ENCODE assay signal across 20 cellular contexts in the genomic region with DNA sequence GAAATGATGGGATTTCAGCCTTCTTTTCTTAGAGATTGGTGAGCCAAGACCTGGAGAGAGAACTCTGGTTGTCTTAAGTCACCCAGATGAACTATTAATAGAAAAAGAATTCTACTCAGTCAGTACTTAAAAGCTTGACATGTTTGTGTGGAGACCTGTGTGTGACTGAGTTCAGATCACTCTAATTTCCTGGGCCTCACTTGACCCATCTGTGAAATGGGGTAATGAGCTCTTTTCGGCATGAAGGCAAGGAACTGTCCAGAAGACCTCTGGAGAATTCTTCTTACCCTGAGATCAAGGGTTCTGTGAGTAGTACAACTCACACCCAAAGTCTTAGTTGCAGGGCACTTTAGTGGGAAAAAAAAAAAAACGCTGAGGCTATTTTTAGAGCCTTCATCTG.
"Had no signal": no experiment of that assay in that cellular context is flagged by ENCODE, and none has a peak within 500 bp of the region (broad histone marks: within the 10 kb centered on the region; RNA-seq: fewer than 3 reads in every experiment).

No MANE protein-coding gene starts in this region.

- H3K27ac ChIP-seq: brain microvascular endothelial cell, neural progenitor cell, spleen, WERI-Rb-1 had no signal

- H3K36me3 ChIP-seq: neural progenitor cell, spleen, WERI-Rb-1 had no signal

- H3K9me3 ChIP-seq: spleen had no signal

- DNase-seq: activated CD4-positive, alpha-beta T cell treated with anti-CD3 and anti-CD28 coated beads, Interleukin-2, amount 10 ng/mL, durations not matched to agents 7 days and 5 days; activated CD4-positive, CD25-positive, alpha-beta regulatory T cell treated with anti-CD3 and anti-CD28 coated beads, Interleukin-2, amount 50 U/mL, for 72 hours; activated CD8-positive, alpha-beta T cell treated with anti-CD3 and anti-CD28 coated beads, Interleukin-2, amount 10 ng/mL, durations not matched to agents 7 days and 5 days; aorta; brain microvascular endothelial cell; cortex of kidney; endodermal cell; kidney; naive thymus-derived CD8-positive, alpha-beta T cell; posterior cingulate gyrus; retina; spleen; stimulated activated CD4-positive, alpha-beta T cell treated with anti-CD3 and anti-CD28 coated beads, Interleukin-4, amount 100 ng/mL, for 24 hours; T-cell; trophoblast cell; WERI-Rb-1 had no signal

- H3K27me3 ChIP-seq: brain microvascular endothelial cell, neural progenitor cell, spleen had no signal

- H3K4me1 ChIP-seq: neural progenitor cell had no signal

- ATAC-seq: activated CD8-positive, alpha-beta T cell treated with anti-CD3 and anti-CD28 coated beads, Interleukin-2, amount 10 ng/mL, durations not matched to agents 7 days and 5 days; activated naive CD4-positive, alpha-beta T cell treated with anti-CD3 and anti-CD28 coated beads, Interleukin-2, amount 50 U/mL, for 72 hours; activated T-helper 17 cell treated with anti-CD3 and anti-CD28 coated beads, Interleukin-2, amount 50 U/mL, for 72 hours; naive thymus-derived CD8-positive, alpha-beta T cell; SK-N-SH treated with all-trans-retinoic acid at 6 μM for 48 hours; T-cell had no signal

- H3K4me3 ChIP-seq: neural progenitor cell, spleen had no signal
